Comparison of ENCODE assay signal across 12 cellular contexts in the genomic region with DNA sequence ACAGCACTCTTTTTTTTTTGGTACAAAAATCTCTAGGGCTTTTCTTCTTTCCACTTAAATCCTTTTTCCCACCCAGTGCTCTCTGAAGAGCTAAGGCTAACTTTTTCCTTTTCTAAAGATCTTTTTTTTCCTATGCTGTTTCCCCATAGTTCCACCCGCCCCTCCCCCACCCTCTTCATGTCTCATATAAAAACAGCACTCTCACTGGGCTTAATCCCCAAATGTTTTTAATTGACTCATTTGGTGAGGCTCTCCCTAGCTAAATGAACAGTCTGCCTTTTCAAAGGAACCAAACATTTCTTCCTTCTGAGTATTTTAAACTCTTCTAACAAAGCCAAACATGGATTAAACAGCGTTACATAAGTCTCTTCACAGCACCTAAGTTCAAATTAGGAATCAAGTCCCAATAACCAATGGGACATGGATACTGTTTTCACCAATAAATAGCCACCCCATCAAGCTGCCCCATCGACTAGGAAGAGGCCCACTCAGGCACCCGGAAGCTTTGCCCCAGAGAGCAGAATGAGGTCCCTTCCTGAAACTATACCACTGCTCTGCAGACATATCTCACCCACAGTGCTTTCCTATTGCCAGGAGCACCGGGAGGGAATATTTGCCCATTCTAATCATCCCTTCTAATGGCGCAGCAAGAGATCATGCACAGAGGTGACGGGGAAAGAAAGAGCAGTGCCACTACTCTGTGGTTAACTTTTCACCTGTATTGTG.
A peak's percentile ranks its signal among the peaks of the same experiment; 100 is the strongest.
DNase-seq lines count a peak whose midpoint lies in the region; ATAC-seq and TF ChIP-seq lines count a peak whose summit lies in the region.
"Had no signal": no experiment of that assay in that cellular context is flagged by ENCODE, and none has a peak within 500 bp of the region (broad histone marks: within the 10 kb centered on the region; RNA-seq: fewer than 3 reads in every experiment).

No MANE protein-coding gene starts in this region.

- no peak for TF ChIP-seq POLR2A in gastroesophageal sphincter (IDR thresholded peaks at IDR 0.05)

- WGBS in gastroesophageal sphincter (ENCODE audit: low coverage in 1 of 2), 2 donors, result 61 to 84% methylated on average over 6 to 7 of the region's 7 CpGs

- peak overlapping the region; percentile 81 for H3K4me3 Mint-ChIP-seq in activated CD8-positive, alpha-beta memory T cell treated with anti-CD3 and anti-CD28 coated beads, Interleukin-2, amount 10 ng/mL, durations not matched to agents 7 days and 5 days
- peak overlapping the region; percentile 52 to 86 (median 81) for H3K4me3 Mint-ChIP-seq in T-cell
- H3K4me3 Mint-ChIP-seq in stimulated activated naive CD8-positive, alpha-beta T cell treated with anti-CD3 and anti-CD28 coated beads, Interleukin-15, amount 100 ng/mL, for 72 hours, result peak overlapping the region; percentile 78 to 87

- peak overlapping the region; percentile 99 for H3K27ac Mint-ChIP-seq in activated CD8-positive, alpha-beta memory T cell treated with anti-CD3 and anti-CD28 coated beads, Interleukin-2, amount 10 ng/mL, durations not matched to agents 7 days and 5 days
- H3K27ac Mint-ChIP-seq in T-cell, result peak overlapping the region; percentile 92 to 96
- peak overlapping the region in 1 of 2 donors; percentile 23 for H3K27ac Mint-ChIP-seq in stimulated activated naive CD8-positive, alpha-beta T cell treated with anti-CD3 and anti-CD28 coated beads, Interleukin-15, amount 100 ng/mL, for 72 hours

- H3K27ac ChIP-seq in gastroesophageal sphincter, result peak overlapping the region in 3 of 4 donors; percentile 13 to 75 (median 21)

- TF ChIP-seq CTCF in gastroesophageal sphincter (IDR thresholded peaks at IDR 0.05), result no peak

- in situ Hi-C loops in G401 (cut with HindIII; ENCODE audit: low sequenced_read_pairs), result no loop called here

- POLR2A ChIA-PET in T-cell (lab: Charles Lee), result interaction anchor here (0.5 to 1.9 kb wide), 7 partner anchors 10 to 82 kb away, joined by 3 to 17 read pairs (median 3); no protein-coding TSS in a partner anchor

- no peaks in the 10 kb centered on the region for H3K9me3 Mint-ChIP-seq in activated CD8-positive, alpha-beta memory T cell treated with anti-CD3 and anti-CD28 coated beads, Interleukin-2, amount 10 ng/mL, durations not matched to agents 7 days and 5 days (ENCODE audit: low read depth)
- H3K9me3 Mint-ChIP-seq in T-cell, result no peaks in the 10 kb centered on the region
- H3K9me3 Mint-ChIP-seq in stimulated activated naive CD8-positive, alpha-beta T cell treated with anti-CD3 and anti-CD28 coated beads, Interleukin-15, amount 100 ng/mL, for 72 hours, result peaks cover 0 to 4% of the 10 kb centered on the region in 2 donors

- H3K4me3 ChIP-seq in gastroesophageal sphincter, result no peak overlapping the region

- no peak for TF ChIP-seq EP300 in gastroesophageal sphincter (IDR thresholded peaks at IDR 0.05)

- no peaks in the 10 kb centered on the region for H3K9me3 ChIP-seq in gastroesophageal sphincter

- H3K4me1 ChIP-seq in gastroesophageal sphincter, result peaks cover 15 to 49% (median 17%) of the 10 kb centered on the region in 3 donors

- ATAC-seq in activated CD8-positive, alpha-beta memory T cell treated with anti-CD3 and anti-CD28 coated beads, Interleukin-2, amount 10 ng/mL, durations not matched to agents 7 days and 5 days, result peak; percentile 29
- no peak for ATAC-seq in T-cell (replicated peaks in 1 of 4)
- no peak for ATAC-seq in gastroesophageal sphincter
- ATAC-seq in stimulated activated naive CD8-positive, alpha-beta T cell treated with anti-CD3 and anti-CD28 coated beads, Interleukin-15, amount 100 ng/mL, for 72 hours, result no peak

- H3K36me3 Mint-ChIP-seq in activated CD8-positive, alpha-beta memory T cell treated with anti-CD3 and anti-CD28 coated beads, Interleukin-2, amount 10 ng/mL, durations not matched to agents 7 days and 5 days, result peaks cover 20% of the 10 kb centered on the region
- peaks cover 5% of the 10 kb centered on the region for H3K36me3 Mint-ChIP-seq in T-cell

- no peaks in the 10 kb centered on the region for H3K27me3 Mint-ChIP-seq in activated CD8-positive, alpha-beta memory T cell treated with anti-CD3 and anti-CD28 coated beads, Interleukin-2, amount 10 ng/mL, durations not matched to agents 7 days and 5 days
- H3K27me3 Mint-ChIP-seq in T-cell, result no peaks in the 10 kb centered on the region
- no peaks in the 10 kb centered on the region for H3K27me3 Mint-ChIP-seq in stimulated activated naive CD8-positive, alpha-beta T cell treated with anti-CD3 and anti-CD28 coated beads, Interleukin-15, amount 100 ng/mL, for 72 hours

- H3K27me3 ChIP-seq in gastroesophageal sphincter, result no peaks in the 10 kb centered on the region

- H3K36me3 ChIP-seq in gastroesophageal sphincter, result no peaks in the 10 kb centered on the region

- CTCF ChIA-PET in activated CD8-positive, alpha-beta memory T cell treated with anti-CD3 and anti-CD28 coated beads, Interleukin-2, amount 10 ng/mL, durations not matched to agents 7 days and 5 days (lab: Charles Lee), result interaction anchor here (0.9 to 6.4 kb wide), 13 partner anchors 8 to 366 kb away, joined by 3 to 52 read pairs (median 7); a partner anchor contains a TSS
- CTCF ChIA-PET in T-cell (lab: Charles Lee), result interaction anchor here (0.5 to 3.2 kb wide), 11 partner anchors 10 to 1710 kb away, joined by 3 to 17 read pairs (median 4); a partner anchor contains a TSS

- peaks cover 83% of the 10 kb centered on the region for H3K4me1 Mint-ChIP-seq in activated CD8-positive, alpha-beta memory T cell treated with anti-CD3 and anti-CD28 coated beads, Interleukin-2, amount 10 ng/mL, durations not matched to agents 7 days and 5 days
- H3K4me1 Mint-ChIP-seq in T-cell, result peaks cover 53 to 74% (median 70%) of the 10 kb centered on the region in 3 donors
- H3K4me1 Mint-ChIP-seq in stimulated activated naive CD8-positive, alpha-beta T cell treated with anti-CD3 and anti-CD28 coated beads, Interleukin-15, amount 100 ng/mL, for 72 hours, result peaks cover 87% of the 10 kb centered on the region

- DNase-seq in activated CD8-positive, alpha-beta memory T cell treated with anti-CD3 and anti-CD28 coated beads, Interleukin-2, amount 10 ng/mL, durations not matched to agents 7 days and 5 days, result peak; percentile 53
- no peak for DNase-seq in activated CD8-positive, alpha-beta memory T cell treated with anti-CD3 and anti-CD28 coated beads for 24 hours
- DNase-seq in T-cell, result no peak
- DNase-seq in stimulated activated naive CD8-positive, alpha-beta T cell treated with anti-CD3 and anti-CD28 coated beads, Interleukin-15, amount 100 ng/mL, for 72 hours, result no peak
- DNase-seq in NCI-H446 (lab: John Stamatoyannopoulos, UW), result no peak
- DNase-seq in HCEC 1CT, result no peak
- no peak for DNase-seq in G401 (ENCODE audit: low spot score)
- DNase-seq: activated CD4-positive, CD25-positive, alpha-beta regulatory T cell treated with anti-CD3 and anti-CD28 coated beads, Interleukin-2, amount 50 U/mL, for 72 hours; GOT3; hypothalamus; NCI-H510A treated with DMSO at 0.1 percent for 48 hours had no signal
